In genomic region chr7:106112118-106112971, GRCh38 we compare ENCODE assay signal across 8 cellular contexts. TPM values are rescaled to one million over a fixed set of nuclear protein-coding genes. Genes with fewer than 3 reads are reported as not detected.
DNase-seq lines count a peak whose midpoint lies in the region; ATAC-seq and TF ChIP-seq lines count a peak whose summit lies in the region.

Gene SYPL1 (minus strand): TSS chr7:106112312. CDS start chr7:106112208, 104 bp downstream.

- peaks cover 0 to 3% (median 2%) of the 10 kb centered on the region in 3 donors for H3K27me3 Mint-ChIP-seq in CD14-positive monocyte (ENCODE audit: low read depth in 3 of 3)
- no peaks in the 10 kb centered on the region for H3K27me3 Mint-ChIP-seq in activated CD4-positive, alpha-beta memory T cell treated with anti-CD3 and anti-CD28 coated beads for 36 hours

- H3K36me3 ChIP-seq in duodenal mucosa (ENCODE audit: control insufficient read depth in 1 of 2, insufficient read depth in 2 of 2, low read length in 2 of 2) (no peaks in the 10 kb centered on the region), lower lobe of right lung (no peaks in the 10 kb centered on the region)

- H3K4me1 Mint-ChIP-seq in CD14-positive monocyte = peaks cover 42% of the 10 kb centered on the region
- peaks cover 58% of the 10 kb centered on the region for H3K4me1 Mint-ChIP-seq in activated CD4-positive, alpha-beta memory T cell treated with anti-CD3 and anti-CD28 coated beads for 36 hours (ENCODE audit: low read depth)

- no peak for TF ChIP-seq CTCF in CD14-positive monocyte (IDR thresholded peaks at IDR 0.05)
- peak; percentile 23 for TF ChIP-seq CTCF in lower lobe of right lung (IDR thresholded peaks at IDR 0.05)

- H3K27me3 ChIP-seq in duodenal mucosa (ENCODE audit: control insufficient read depth in 1 of 2, insufficient read depth in 2 of 2, low read length in 2 of 2) (peaks cover 0 to 3% of the 10 kb centered on the region in 2 donors), lower lobe of right lung (ENCODE audit: low read depth) (no peaks in the 10 kb centered on the region)

- H3K27ac ChIP-seq in duodenal mucosa (ENCODE audit: low read depth, low read length) = peak within 1 kb of the TSS; percentile 99
- peak within 1 kb of the TSS; percentile 97 for H3K27ac ChIP-seq in lower lobe of right lung

- CTCF ChIA-PET in activated CD4-positive, alpha-beta memory T cell treated with anti-CD3 and anti-CD28 coated beads for 36 hours (lab: Charles Lee) = interaction anchor here (0.9 to 3.1 kb wide), 7 partner anchors 10 to 549 kb away, joined by 3 to 15 read pairs (median 3); partner anchors contain the start of gene CCDC71L

- peak within 1 kb of the TSS; percentile 86 to 89 for H3K9ac ChIP-seq in duodenal mucosa (ENCODE audit: low read depth in 1 of 2, low read length in 2 of 2)

- ATAC-seq in GM19372 (IDR thresholded peaks at IDR 0.05; ENCODE audit: low read depth, unreplicated experiment) (peak; percentile 78), HG03558 (IDR thresholded peaks at IDR 0.05; ENCODE audit: extremely low read depth, unreplicated experiment) (peak; percentile 55), lower lobe of right lung (peak; percentile 97 to 98)

- H3K36me3 Mint-ChIP-seq in CD14-positive monocyte = peaks cover 2 to 10% of the 10 kb centered on the region in 2 donors
- no peaks in the 10 kb centered on the region for H3K36me3 Mint-ChIP-seq in activated CD4-positive, alpha-beta memory T cell treated with anti-CD3 and anti-CD28 coated beads for 36 hours

- H3K9me3 ChIP-seq in duodenal mucosa (ENCODE audit: control insufficient read depth in 1 of 2, low read length in 2 of 2) = no peaks in the 10 kb centered on the region
- no peaks in the 10 kb centered on the region for H3K9me3 ChIP-seq in lower lobe of right lung

- H3K27ac Mint-ChIP-seq in CD14-positive monocyte = peak within 1 kb of the TSS; percentile 86 to 98 (median 90)
- H3K27ac Mint-ChIP-seq in activated CD4-positive, alpha-beta memory T cell treated with anti-CD3 and anti-CD28 coated beads for 36 hours = peak within 1 kb of the TSS; percentile 89

- H3K4me3 ChIP-seq in duodenal mucosa (ENCODE audit: low read depth in 1 of 2, low read length in 2 of 2) = peak within 1 kb of the TSS; percentile 82 to 87
- H3K4me3 ChIP-seq in lower lobe of right lung = peak within 1 kb of the TSS; percentile 73

- intact Hi-C loops in CD14-positive monocyte (cut with micrococcal nuclease) = no loop called here
- intact Hi-C loops in activated CD4-positive, alpha-beta memory T cell treated with anti-CD3 and anti-CD28 coated beads for 36 hours (cut with micrococcal nuclease) = loop anchor here (1.0 to 5.0 kb wide), 5 partner anchors 14 to 435 kb away; partner anchors contain the start of gene NAMPT
- intact Hi-C loops in lower lobe of right lung (cut with DNase I) = no loop called here

- peak within 1 kb of the TSS; percentile 86 to 94 for H3K4me3 Mint-ChIP-seq in CD14-positive monocyte
- peak within 1 kb of the TSS; percentile 85 for H3K4me3 Mint-ChIP-seq in activated CD4-positive, alpha-beta memory T cell treated with anti-CD3 and anti-CD28 coated beads for 36 hours

- peaks cover 21 to 26% of the 10 kb centered on the region in 2 donors for H3K4me1 ChIP-seq in duodenal mucosa (ENCODE audit: control insufficient read depth in 1 of 2, insufficient read depth in 2 of 2, low read length in 2 of 2)
- peaks cover 31% of the 10 kb centered on the region for H3K4me1 ChIP-seq in lower lobe of right lung

- DNase-seq in CD14-positive monocyte (ENCODE audit: low spot score) = peak; percentile 89
- peak; percentile 90 for DNase-seq in NCI-H774 (lab: John Stamatoyannopoulos, UW)
- peak; percentile 95 for DNase-seq in activated CD4-positive, alpha-beta memory T cell treated with anti-CD3 and anti-CD28 coated beads for 36 hours
- DNase-seq in lower lobe of right lung = peak; percentile 97
- DNase-seq in stimulated activated CD4-positive, alpha-beta T cell treated with anti-CD3 and anti-CD28 coated beads, TNF-alpha, amount 100 ng/mL, for 24 hours (ENCODE audit: low read depth in 3 of 3) = peak; percentile 82 to 94 (median 85)

- no peaks in the 10 kb centered on the region for H3K9me3 Mint-ChIP-seq in CD14-positive monocyte
- H3K9me3 Mint-ChIP-seq in activated CD4-positive, alpha-beta memory T cell treated with anti-CD3 and anti-CD28 coated beads for 36 hours = no peaks in the 10 kb centered on the region

- POLR2A ChIA-PET in activated CD4-positive, alpha-beta memory T cell treated with anti-CD3 and anti-CD28 coated beads for 36 hours (lab: Charles Lee) = interaction anchor here (0.6 to 2.4 kb wide), 8 partner anchors 9 to 173 kb away, joined by 3 to 12 read pairs (median 3); partner anchors contain the start of gene NAMPT

RNA-seq across cellular contexts. Expression of gene SYPL1, which starts in this region (rescaled TPM):
- polyA plus RNA-seq in CD14-positive monocyte = 10 to 100 TPM; 64.7 to 82.1 TPM
- total RNA-seq in activated CD4-positive, alpha-beta memory T cell treated with anti-CD3 and anti-CD28 coated beads for 36 hours = 10 to 100 TPM; 27.4 to 29.1 TPM
- total RNA-seq in lower lobe of right lung = 79.6 TPM

Comparison
In these comparisons a context has a peak if more than half of its experiments do, and no peak if none do; other contexts are left out.
1. Peak in every context shown above with its lines: DNase-seq, ATAC-seq, H3K4me3 ChIP-seq and H3K27ac ChIP-seq.